In the genomic region with DNA sequence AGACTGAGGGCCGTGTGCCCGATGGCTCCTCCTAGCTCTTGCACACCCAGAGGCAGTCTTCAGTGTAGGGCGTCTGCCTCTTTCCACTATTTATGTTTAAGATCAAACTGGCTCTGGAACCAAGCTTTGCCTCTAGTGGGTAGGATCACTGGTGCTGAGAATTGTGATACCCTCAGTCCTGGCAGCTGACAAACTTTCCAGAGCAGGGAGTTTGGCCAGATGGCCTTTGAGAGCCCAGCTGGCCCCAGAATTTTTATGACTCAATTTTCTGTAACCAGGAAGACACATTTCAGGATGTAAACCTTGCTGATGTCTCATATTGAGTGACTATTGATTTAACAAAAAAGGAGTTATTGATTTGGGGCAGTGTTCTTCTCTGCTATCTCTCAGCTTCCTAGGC, we compare ENCODE assay signal across 17 cellular contexts. TPM values are rescaled to one million over a fixed set of nuclear protein-coding genes. Genes with fewer than 3 reads are reported as not detected.
DNase-seq lines count a peak whose midpoint lies in the region; FAIRE-seq and TF ChIP-seq lines count a peak whose summit lies in the region.
"Had no signal": no experiment of that assay in that cellular context is flagged by ENCODE, and none has a peak within 500 bp of the region (broad histone marks: within the 10 kb centered on the region; RNA-seq: fewer than 3 reads in every experiment).

No MANE protein-coding gene starts in this region.

- peak overlapping the region; percentile 3 to 55 (median 30) for H3K27ac ChIP-seq in sigmoid colon
- H3K27ac ChIP-seq in kidney (ENCODE audit: low read depth in 2 of 2, low read length in 2 of 2) = no peak overlapping the region

- no peak for TF ChIP-seq EP300 in sigmoid colon (IDR thresholded peaks at IDR 0.05)

- FAIRE-seq in kidney (lab: Jason Lieb, UNC) = no peak
- FAIRE-seq: astrocyte, keratinocyte had no signal

- 19 to 69% methylated on average over 3 of the region's 3 CpGs for whole genome bisulfite sequencing in sigmoid colon, 2 donors

- H3K27me3 ChIP-seq in NT2/D1 (ENCODE audit: insufficient read depth, insufficient read length) (no peaks in the 10 kb centered on the region), sigmoid colon (no peaks in the 10 kb centered on the region)

- intact Hi-C loops in sigmoid colon (cut with DNase I) (no loop called here), kidney (cut with DNase I) (no loop called here)

- H3K4me1 ChIP-seq in NT2/D1 (ENCODE audit: insufficient read depth, insufficient read length) = peaks cover 10% of the 10 kb centered on the region
- peaks cover 0 to 65% (median 61%) of the 10 kb centered on the region in 4 donors for H3K4me1 ChIP-seq in sigmoid colon
- H3K4me1 ChIP-seq in kidney (ENCODE audit: control insufficient read depth in 1 of 2, insufficient read depth in 1 of 2, low read depth in 1 of 2, low read length in 2 of 2) = peaks cover 26 to 48% of the 10 kb centered on the region in 2 donors

- H3K9me3 ChIP-seq in NT2/D1 (ENCODE audit: insufficient read depth, low read length) (peaks cover 10% of the 10 kb centered on the region; the same call in 1 of the 2 replicates), sigmoid colon (peaks cover 0 to 3% (median 0%) of the 10 kb centered on the region in 4 donors), kidney (ENCODE audit: control insufficient read depth in 1 of 2, low read length in 2 of 2) (no peaks in the 10 kb centered on the region)

- no peak overlapping the region for H3K4me3 ChIP-seq in NT2/D1 (ENCODE audit: insufficient read length, low read depth)
- H3K4me3 ChIP-seq in foreskin fibroblast (ENCODE audit: low read depth in 1 of 2, low read length in 2 of 2) = no peak overlapping the region
- H3K4me3 ChIP-seq in sigmoid colon = no peak overlapping the region
- H3K4me3 ChIP-seq in kidney (ENCODE audit: low read length in 2 of 2) = no peak overlapping the region

- TF ChIP-seq POLR2A in sigmoid colon (IDR thresholded peaks at IDR 0.05) = no peak

- no peak for TF ChIP-seq CTCF in foreskin fibroblast (IDR thresholded peaks at IDR 0.05; ENCODE audit: low read depth, low read length)
- TF ChIP-seq CTCF in sigmoid colon (IDR thresholded peaks at IDR 0.05) = no peak
- no peak for TF ChIP-seq CTCF in kidney (IDR thresholded peaks at IDR 0.05; ENCODE audit: borderline replicate concordance, extremely low read depth, insufficient read depth)

- H3K9ac ChIP-seq in NT2/D1 (ENCODE audit: insufficient read length, low read depth) = peak overlapping the region; percentile 7
- H3K9ac ChIP-seq in kidney (ENCODE audit: low read length in 2 of 2) = no peak overlapping the region

- H3K36me3 ChIP-seq in NT2/D1 (ENCODE audit: insufficient read depth, insufficient read length, low read length) (no peaks in the 10 kb centered on the region), sigmoid colon (no peaks in the 10 kb centered on the region), kidney (ENCODE audit: control insufficient read depth in 1 of 2, insufficient read depth in 2 of 2, low read length in 2 of 2) (no peaks in the 10 kb centered on the region)

- DNase-seq in HCEC 1CT (peak; percentile 46), NT2/D1 (ENCODE audit: low read depth, low spot score) (no peak), foreskin fibroblast (peak; percentile 16 to 48), sigmoid colon (no peak), MV-4-11 (lab: John Stamatoyannopoulos, UW) (no peak), kidney (no peak)
- no peak for DNase-seq in stimulated activated naive CD4-positive, alpha-beta T cell (lab: John Stamatoyannopoulos, UW)
- DNase-seq: activated CD4-positive, alpha-beta T cell treated with anti-CD3 and anti-CD28 coated beads, Interleukin-2, amount 50 U/mL, for 48 hours; effector memory CD8-positive, alpha-beta T cell; GF-D8; naive B cell; NCI-H1436 treated with DMSO at 0.1 percent for 48 hours; NCI-H774; stimulated activated CD4-positive, alpha-beta T cell treated with anti-CD3 and anti-CD28 coated beads, Interleukin-4, amount 100 ng/mL, for 24 hours; T1000 had no signal

RNA-seq across cellular contexts. Expression of gene COQ8A, which starts 6.7 kb away (rescaled TPM):
- total RNA-seq in sigmoid colon (100 to 1,000 TPM in 2 of 4 donors, 10 to 100 TPM in 2; 57.8 to 129 (median 91.6) TPM), kidney (29.4 TPM)
- polyA plus RNA-seq in sigmoid colon (10 to 100 TPM; 20.3 to 60.2 (median 20.4) TPM), kidney (ENCODE audit: insufficient read depth, low read depth, low replicate concordance) (44.1 TPM)

Comparison
In these comparisons a context has a peak if more than half of its experiments do, and no peak if none do; other contexts are left out.
1. DNase-seq: peak in HCEC 1CT (single experiment) and foreskin fibroblast (2 of 2); none in NT2/D1 (single experiment), sigmoid colon (single experiment), stimulated activated naive CD4-positive, alpha-beta T cell (0 of 6), MV-4-11 (single experiment) and kidney (single experiment).
2. H3K27ac ChIP-seq: peak in sigmoid colon (4 of 4); none in kidney (0 of 2).